23 cellular contexts compared by ENCODE assay signal in genomic region chr2:41936751-41937463, GRCh38.
DNase-seq lines count a peak whose midpoint lies in the region; ATAC-seq and TF ChIP-seq lines count a peak whose summit lies in the region.
"Had no signal": no experiment of that assay in that cellular context is flagged by ENCODE, and none has a peak within 500 bp of the region (broad histone marks: within the 10 kb centered on the region; RNA-seq: fewer than 3 reads in every experiment).

No MANE protein-coding gene starts in this region.

- CTCF ChIA-PET in Caco-2 (lab: Charles Lee): interaction anchor here (0.9 to 2.3 kb wide), 3 partner anchors 28 to 83 kb away, joined by 3 to 8 read pairs (median 5); no protein-coding TSS in a partner anchor
- CTCF ChIA-PET in PC-9 (lab: Charles Lee): no interaction called here

- H3K36me3 ChIP-seq in Caco-2 (ENCODE audit: control insufficient read depth, insufficient read depth, low read length): no peaks in the 10 kb centered on the region
- H3K36me3 ChIP-seq in PC-9 (ENCODE audit: low read depth): no peaks in the 10 kb centered on the region
- no peaks in the 10 kb centered on the region for H3K36me3 ChIP-seq in osteoblast (ENCODE audit: insufficient read depth, low read length)
- no peaks in the 10 kb centered on the region for H3K36me3 ChIP-seq in right lobe of liver

- BruUV-seq in Caco-2 (replicated peaks; lab: Mats Ljungman, UMichigan) (no TSS peak), PC-9 (replicated peaks; lab: Mats Ljungman, UMichigan) (no TSS peak)

- TF ChIP-seq POLR2A in right lobe of liver (IDR thresholded peaks at IDR 0.05): no peak

- H3K27me3 ChIP-seq in Caco-2 (replicated peaks; ENCODE audit: control insufficient read depth, insufficient read depth, low read length) (no peaks in the 10 kb centered on the region), PC-9 (ENCODE audit: insufficient read depth, low read depth) (no peaks in the 10 kb centered on the region), osteoblast (ENCODE audit: insufficient read depth, low read length) (no peaks in the 10 kb centered on the region), right lobe of liver (no peaks in the 10 kb centered on the region)
- H3K27me3 ChIP-seq: dorsolateral prefrontal cortex had no signal

- H4K20me1 ChIP-seq in PC-9 (ENCODE audit: insufficient read depth) (no peaks in the 10 kb centered on the region), osteoblast (ENCODE audit: insufficient read depth, low read length) (no peaks in the 10 kb centered on the region)

- peaks cover 69% of the 10 kb centered on the region for H3K4me1 ChIP-seq in Caco-2
- H3K4me1 ChIP-seq in PC-9 (replicated peaks; ENCODE audit: insufficient read depth): peaks cover 65% of the 10 kb centered on the region
- peaks cover 46% of the 10 kb centered on the region for H3K4me1 ChIP-seq in osteoblast (ENCODE audit: insufficient read depth, low read length)
- H3K4me1 ChIP-seq in right lobe of liver: no peaks in the 10 kb centered on the region
- H3K4me1 ChIP-seq: parathyroid adenoma had no signal

- no peaks in the 10 kb centered on the region for H3K27me3 Mint-ChIP-seq in Caco-2 (ENCODE audit: insufficient read depth, unreplicated experiment)
- H3K27me3 Mint-ChIP-seq in activated T-cell treated with anti-CD3 and anti-CD28 coated beads, Interleukin-2, amount 50 U/mL, for 24 hours: peaks cover 3% of the 10 kb centered on the region

- intact Hi-C loops in Caco-2 (cut with micrococcal nuclease; ENCODE audit: unreplicated experiment) (loop anchor here (1.0 to 5.0 kb wide), 2 partner anchors 15 to 145 kb away; no protein-coding TSS in a partner anchor), PC-9 (cut with micrococcal nuclease; ENCODE audit: unreplicated experiment) (no loop called here), right lobe of liver (cut with DNase I) (no loop called here)

- no peak for ATAC-seq in GM18870 (IDR thresholded peaks at IDR 0.05; ENCODE audit: unreplicated experiment)
- no peak for ATAC-seq in right lobe of liver
- ATAC-seq: activated CD4-positive, CD25-positive, alpha-beta regulatory T cell treated with anti-CD3 and anti-CD28 coated beads, Interleukin-2, amount 50 U/mL, for 24 hours; activated CD8-positive, alpha-beta T cell treated with anti-CD3 and anti-CD28 coated beads for 36 hours had no signal

- H3K27ac ChIP-seq in PC-9 (peak overlapping the region; percentile 87), osteoblast (ENCODE audit: low read depth, low read length) (no peak overlapping the region), right lobe of liver (no peak overlapping the region)
- H3K27ac ChIP-seq: dorsolateral prefrontal cortex, parathyroid adenoma, RWPE1 had no signal

- H3K36me3 Mint-ChIP-seq in Caco-2 (ENCODE audit: insufficient read depth, unreplicated experiment): peaks cover 4% of the 10 kb centered on the region
- no peaks in the 10 kb centered on the region for H3K36me3 Mint-ChIP-seq in activated T-cell treated with anti-CD3 and anti-CD28 coated beads, Interleukin-2, amount 50 U/mL, for 24 hours (ENCODE audit: low read depth)
- H3K36me3 Mint-ChIP-seq: CD14-positive monocyte, naive B cell had no signal

- no peak overlapping the region for H2AFZ ChIP-seq in PC-9
- H2AFZ ChIP-seq in osteoblast (ENCODE audit: low read length): no peak overlapping the region
- H2AFZ ChIP-seq: parathyroid adenoma had no signal

- TF ChIP-seq CTCF in Caco-2 (IDR thresholded peaks at IDR 0.05; ENCODE audit: insufficient read depth in 1 of 2, low read depth in 1 of 2, low read length in 1 of 2, severe bottlenecking in 1 of 2, unreplicated experiment in 1 of 2) (no peak), PC-9 (conservative IDR thresholded peaks at IDR 0.05) (no peak), osteoblast (IDR thresholded peaks at IDR 0.05; ENCODE audit: extremely low read depth, low read depth, low read length) (no peak), right lobe of liver (IDR thresholded peaks at IDR 0.05) (no peak)

- H3K4me2 ChIP-seq in PC-9: peak overlapping the region; percentile 76; the same call in 1 of the 2 replicates
- peak overlapping the region; percentile 1 for H3K4me2 ChIP-seq in osteoblast (ENCODE audit: insufficient read depth, low read length)

- POLR2A ChIA-PET in Caco-2 (lab: Charles Lee): interaction anchor here (1.8 kb wide), 1 partner anchor 119 kb away, joined by 6 read pairs; no protein-coding TSS in a partner anchor
- POLR2A ChIA-PET in PC-9 (lab: Charles Lee; ENCODE audit: unreplicated experiment): no interaction called here

- 86% methylated on average over 7 of the region's 7 CpGs for WGBS in right lobe of liver (ENCODE audit: insufficient coverage, low coverage, low lambda C conversion rate, missing lambda C conversion rate)

- H3K4me3 ChIP-seq in Caco-2 (ENCODE audit: low read depth, low read length): no peak overlapping the region
- H3K4me3 ChIP-seq in PC-9: no peak overlapping the region
- no peak overlapping the region for H3K4me3 ChIP-seq in osteoblast (ENCODE audit: insufficient read depth, low read length)
- no peak overlapping the region for H3K4me3 ChIP-seq in right lobe of liver
- H3K4me3 ChIP-seq: dorsolateral prefrontal cortex had no signal

- peaks cover 39% of the 10 kb centered on the region for H3F3A ChIP-seq in PC-9 (ENCODE audit: insufficient read depth, low read depth)

- peaks cover 47% of the 10 kb centered on the region for H3K4me1 Mint-ChIP-seq in Caco-2 (ENCODE audit: low read depth, unreplicated experiment)
- H3K4me1 Mint-ChIP-seq in activated T-cell treated with anti-CD3 and anti-CD28 coated beads, Interleukin-2, amount 50 U/mL, for 24 hours (ENCODE audit: low read depth): no peaks in the 10 kb centered on the region
- H3K4me1 Mint-ChIP-seq: naive B cell had no signal

- DNase-seq in Caco-2: no peak
- DNase-seq in PC-9: no peak
- peak; percentile 10 for DNase-seq in fibroblast of peridontal ligament (ENCODE audit: extremely low read depth)
- DNase-seq in osteoblast (ENCODE audit: insufficient read length, low spot score, missing footprints): no peak
- no peak for DNase-seq in NCI-H748 (lab: John Stamatoyannopoulos, UW; ENCODE audit: unreplicated experiment)
- no peak for DNase-seq in activated T-cell treated with anti-CD3 and anti-CD28 coated beads, Interleukin-2, amount 50 U/mL, for 24 hours
- DNase-seq in right lobe of liver: no peak
- DNase-seq: activated CD8-positive, alpha-beta T cell treated with anti-CD3 and anti-CD28 coated beads for 36 hours; activated naive CD4-positive, alpha-beta T cell treated with Interleukin-2 at 50 U/mL for 16 hours; activated T-cell treated with anti-CD3 and anti-CD28 coated beads, Interleukin-2, amount 50 U/mL, for 1 hour; amygdala; dorsolateral prefrontal cortex; GOT3; naive B cell; NCI-H1694; NCI-H526 treated with DMSO at 0.1 percent for 48 hours; stimulated activated CD4-positive, alpha-beta T cell treated with anti-CD3 and anti-CD28 coated beads, Interleukin-1b, Interleukin-23, amount 100 ng/mL, for 48 hours had no signal

- no peaks in the 10 kb centered on the region for H3K9me3 ChIP-seq in Caco-2
- no peaks in the 10 kb centered on the region for H3K9me3 ChIP-seq in PC-9 (ENCODE audit: insufficient read depth, low read depth)
- H3K9me3 ChIP-seq in osteoblast (ENCODE audit: low read depth, low read length): no peaks in the 10 kb centered on the region
- no peaks in the 10 kb centered on the region for H3K9me3 ChIP-seq in right lobe of liver

- H3K79me2 ChIP-seq in PC-9 (ENCODE audit: low read depth) (no peaks in the 10 kb centered on the region), osteoblast (ENCODE audit: insufficient read depth, low read length) (no peaks in the 10 kb centered on the region)
- H3K79me2 ChIP-seq: parathyroid adenoma had no signal

- no peak overlapping the region for H3K4me3 Mint-ChIP-seq in Caco-2 (ENCODE audit: unreplicated experiment)
- H3K4me3 Mint-ChIP-seq in activated T-cell treated with anti-CD3 and anti-CD28 coated beads, Interleukin-2, amount 50 U/mL, for 24 hours: no peak overlapping the region
- H3K4me3 Mint-ChIP-seq: activated CD8-positive, alpha-beta T cell treated with anti-CD3 and anti-CD28 coated beads for 36 hours; CD14-positive monocyte; central memory CD8-positive, alpha-beta T cell; naive B cell had no signal

- peak overlapping the region; percentile 90 for H3K27ac Mint-ChIP-seq in Caco-2 (ENCODE audit: unreplicated experiment)
- no peak overlapping the region for H3K27ac Mint-ChIP-seq in activated T-cell treated with anti-CD3 and anti-CD28 coated beads, Interleukin-2, amount 50 U/mL, for 24 hours
- H3K27ac Mint-ChIP-seq: activated CD8-positive, alpha-beta T cell treated with anti-CD3 and anti-CD28 coated beads for 36 hours; CD14-positive monocyte had no signal

- no peaks in the 10 kb centered on the region for H3K9me3 Mint-ChIP-seq in Caco-2 (ENCODE audit: unreplicated experiment)
- no peaks in the 10 kb centered on the region for H3K9me3 Mint-ChIP-seq in activated T-cell treated with anti-CD3 and anti-CD28 coated beads, Interleukin-2, amount 50 U/mL, for 24 hours
- H3K9me3 Mint-ChIP-seq: activated CD8-positive, alpha-beta T cell treated with anti-CD3 and anti-CD28 coated beads for 36 hours; central memory CD8-positive, alpha-beta T cell had no signal

- H3K9me2 ChIP-seq in PC-9 (ENCODE audit: insufficient read depth): no peaks in the 10 kb centered on the region
